6 cellular contexts compared by ENCODE assay signal in genomic region chr12:57765698-57766463, GRCh38. TPM values are rescaled to one million over a fixed set of nuclear protein-coding genes. Genes with fewer than 3 reads are reported as not detected.
DNase-seq lines count a peak whose midpoint lies in the region; ATAC-seq lines count a peak whose summit lies in the region.

No MANE protein-coding gene starts in this region.

- H3K9ac ChIP-seq in adipocyte (ENCODE audit: low read length): no peak overlapping the region

- peaks cover 26% of the 10 kb centered on the region for H3K36me3 ChIP-seq in adipocyte (ENCODE audit: control insufficient read depth, insufficient read depth, low read length, severe bottlenecking)

- intact Hi-C loops in posterior vena cava (cut with DNase I): no loop called here

- H3K36me3 Mint-ChIP-seq in naive thymus-derived CD8-positive, alpha-beta T cell: peaks cover 0 to 18% (median 3%) of the 10 kb centered on the region in 3 donors

- POLR2A ChIA-PET in naive thymus-derived CD8-positive, alpha-beta T cell (lab: Charles Lee): interaction anchor here (0.6 to 3.0 kb wide), 7 partner anchors 9 to 145 kb away, joined by 3 to 17 read pairs (median 3); partner anchors contain the start of genes TSFM and TSPAN31

- H3K4me1 Mint-ChIP-seq in naive thymus-derived CD8-positive, alpha-beta T cell: peaks cover 20 to 49% (median 33%) of the 10 kb centered on the region in 4 donors

- no peaks in the 10 kb centered on the region for H3K9me3 Mint-ChIP-seq in naive thymus-derived CD8-positive, alpha-beta T cell

- peaks cover 5 to 27% (median 17%) of the 10 kb centered on the region in 5 donors for H3K27me3 Mint-ChIP-seq in naive thymus-derived CD8-positive, alpha-beta T cell

- H3K27ac Mint-ChIP-seq in naive thymus-derived CD8-positive, alpha-beta T cell: peak overlapping the region in 4 of 10 donors; percentile 41 to 82 (median 68)

- peak overlapping the region; percentile 83 to 94 (median 88) for H3K4me3 Mint-ChIP-seq in naive thymus-derived CD8-positive, alpha-beta T cell

- H3K4me3 ChIP-seq in adipocyte (ENCODE audit: low read length): peak overlapping the region; percentile 38

- H3K9me3 ChIP-seq in adipocyte (ENCODE audit: control insufficient read depth, low read length): no peaks in the 10 kb centered on the region

- ATAC-seq in GM19043 (IDR thresholded peaks at IDR 0.05; ENCODE audit: low read depth, unreplicated experiment) (peak; percentile 2), GM18861 (IDR thresholded peaks at IDR 0.05; ENCODE audit: unreplicated experiment) (no peak)
- peak; percentile 9 to 30 for ATAC-seq in naive thymus-derived CD8-positive, alpha-beta T cell

- peaks cover 43% of the 10 kb centered on the region for H3K27me3 ChIP-seq in adipocyte (replicated peaks; ENCODE audit: control insufficient read depth, insufficient read depth, low read length)

- peaks cover 32% of the 10 kb centered on the region for H3K4me1 ChIP-seq in adipocyte (ENCODE audit: control insufficient read depth, insufficient read depth, low read length)

- DNase-seq in adipocyte (ENCODE audit: low read depth) (no peak), AML-193 (lab: John Stamatoyannopoulos, UW) (no peak), posterior vena cava (ENCODE audit: low spot score) (no peak)
- peak in 1 of 10 donors; percentile 7 for DNase-seq in naive thymus-derived CD8-positive, alpha-beta T cell

RNA-seq across cellular contexts. Expression of gene CYP27B1, which starts 1.0 kb away (rescaled TPM):
- 1 to 10 TPM; 1.4 to 1.6 TPM for total RNA-seq in naive thymus-derived CD8-positive, alpha-beta T cell
- not detected for polyA plus RNA-seq in naive thymus-derived CD8-positive, alpha-beta T cell
- total RNA-seq in posterior vena cava: 1 to 10 TPM in 1 of 2 donors, under 1 TPM in 1; 0.57 to 1.1 TPM

RNA-seq across cellular contexts. Expression of gene METTL1, which starts 6.0 kb away (rescaled TPM):
- 10 to 100 TPM; 14.6 to 17.6 TPM for total RNA-seq in naive thymus-derived CD8-positive, alpha-beta T cell
- 10 to 100 TPM; 12.9 to 21.7 (median 18.7) TPM for polyA plus RNA-seq in naive thymus-derived CD8-positive, alpha-beta T cell
- 10 to 100 TPM; 16.6 to 22.8 TPM for total RNA-seq in posterior vena cava

RNA-seq across cellular contexts. Expression of gene EEF1AKMT3, which starts 6.5 kb away (rescaled TPM):
- total RNA-seq in naive thymus-derived CD8-positive, alpha-beta T cell: 1 to 10 TPM; 2.9 to 4.0 TPM
- 1 to 10 TPM; 1.4 to 4.2 (median 1.8) TPM for polyA plus RNA-seq in naive thymus-derived CD8-positive, alpha-beta T cell
- 1 to 10 TPM; 7.9 to 9.3 TPM for total RNA-seq in posterior vena cava

RNA-seq across cellular contexts. Expression of gene MARCHF9, which starts 11.0 kb away (rescaled TPM):
- total RNA-seq in naive thymus-derived CD8-positive, alpha-beta T cell: 10 to 100 TPM; 59.5 to 64.8 TPM
- 1 to 10 TPM; 2.2 to 6.6 (median 4.5) TPM for polyA plus RNA-seq in naive thymus-derived CD8-positive, alpha-beta T cell
- 1 to 10 TPM; 7.4 to 9.4 TPM for total RNA-seq in posterior vena cava

RNA-seq across cellular contexts. Expression of gene CDK4, which starts 13.8 kb away (rescaled TPM):
- total RNA-seq in naive thymus-derived CD8-positive, alpha-beta T cell: 10 to 100 TPM; 44.6 to 49.0 TPM
- 100 to 1,000 TPM in 1 of 3 donors, 10 to 100 TPM in 2; 71.3 to 101 (median 80.5) TPM for polyA plus RNA-seq in naive thymus-derived CD8-positive, alpha-beta T cell
- total RNA-seq in posterior vena cava: 10 to 100 TPM; 65.3 to 66.0 TPM
